28 cellular contexts compared by ENCODE assay signal in genomic region chr2:221308507-221309054, GRCh38.
"Had no signal": no experiment of that assay in that cellular context is flagged by ENCODE, and none has a peak within 500 bp of the region (broad histone marks: within the 10 kb centered on the region; RNA-seq: fewer than 3 reads in every experiment).

No MANE protein-coding gene starts in this region.

- H2AFZ ChIP-seq: neural progenitor cell, parathyroid adenoma had no signal

- ATAC-seq: foreskin keratinocyte; gastroesophageal sphincter; heart left ventricle; left colon; left ventricle myocardium superior; natural killer cell; right lobe of liver; stimulated activated naive CD8-positive, alpha-beta T cell treated with anti-CD3 and anti-CD28 coated beads, Interleukin-15, amount 100 ng/mL, for 72 hours; upper lobe of right lung had no signal

- H3K4me1 Mint-ChIP-seq: natural killer cell; stimulated activated naive CD8-positive, alpha-beta T cell treated with anti-CD3 and anti-CD28 coated beads, Interleukin-15, amount 100 ng/mL, for 72 hours had no signal

- H3K27ac Mint-ChIP-seq: dendritic cell treated with granulocyte-macrophage colony-stimulating factor and Interleukin-4, amounts not matched to agents 40 ng/mL and 50 ng/mL, for 4 days; memory B cell; natural killer cell; neural progenitor cell; progenitor cell of endocrine pancreas; stimulated activated naive CD8-positive, alpha-beta T cell treated with anti-CD3 and anti-CD28 coated beads, Interleukin-15, amount 100 ng/mL, for 72 hours had no signal

- H3K36me3 Mint-ChIP-seq: memory B cell, natural killer cell, neural progenitor cell had no signal

- H3K4me1 ChIP-seq: esophagus muscularis mucosa, foreskin keratinocyte, gastroesophageal sphincter, heart left ventricle, neural progenitor cell, parathyroid adenoma, right lobe of liver, upper lobe of right lung, uterus had no signal

- H3K4me3 ChIP-seq: colonic mucosa, esophagus muscularis mucosa, gastroesophageal sphincter, heart left ventricle, lung, neural progenitor cell, right lobe of liver, smooth muscle cell, suprapubic skin, transverse colon, upper lobe of right lung, uterus had no signal

- H3K27ac ChIP-seq: colonic mucosa, esophagus muscularis mucosa, foreskin keratinocyte, gastroesophageal sphincter, heart left ventricle, neural progenitor cell, parathyroid adenoma, right lobe of liver, suprapubic skin, transverse colon, upper lobe of right lung, uterus had no signal

- H3K36me3 ChIP-seq: colonic mucosa, esophagus muscularis mucosa, gastroesophageal sphincter, heart left ventricle, neural progenitor cell, right lobe of liver, suprapubic skin, transverse colon, upper lobe of right lung, uterus had no signal

- H3K4me2 ChIP-seq: neural progenitor cell, smooth muscle cell had no signal

- H3K27me3 ChIP-seq: colonic mucosa, esophagus muscularis mucosa, foreskin keratinocyte, gastroesophageal sphincter, heart left ventricle, neural progenitor cell, right lobe of liver, suprapubic skin, transverse colon, upper lobe of right lung, uterus had no signal

- H3K27me3 Mint-ChIP-seq: dendritic cell treated with granulocyte-macrophage colony-stimulating factor and Interleukin-4, amounts not matched to agents 40 ng/mL and 50 ng/mL, for 4 days; memory B cell; stimulated activated naive CD8-positive, alpha-beta T cell treated with anti-CD3 and anti-CD28 coated beads, Interleukin-15, amount 100 ng/mL, for 72 hours had no signal

- H3K9me3 ChIP-seq: colonic mucosa, esophagus muscularis mucosa, gastroesophageal sphincter, heart left ventricle, right lobe of liver, suprapubic skin, transverse colon, upper lobe of right lung, uterus had no signal

- H3K9me3 Mint-ChIP-seq: dendritic cell treated with granulocyte-macrophage colony-stimulating factor and Interleukin-4, amounts not matched to agents 40 ng/mL and 50 ng/mL, for 4 days; memory B cell; natural killer cell; neural progenitor cell; stimulated activated naive CD8-positive, alpha-beta T cell treated with anti-CD3 and anti-CD28 coated beads, Interleukin-15, amount 100 ng/mL, for 72 hours had no signal

- H3K9ac ChIP-seq: neural progenitor cell, parathyroid adenoma had no signal

- DNase-seq: colonic mucosa; effector memory CD4-positive, alpha-beta T cell; foreskin keratinocyte; heart left ventricle; hippocampal formation; left colon; left ventricle myocardium superior; natural killer cell; right lobe of liver; stimulated activated CD4-positive, alpha-beta T cell treated with anti-CD3 and anti-CD28 coated beads, Interleukin-12 subunit alpha, Interleukin-12 subunit beta, amount 100 ng/mL, for 4 hours; stimulated activated CD4-positive, alpha-beta T cell treated with anti-CD3 and anti-CD28 coated beads, Interleukin-1b, Interleukin-23, amount 100 ng/mL, for 48 hours; stimulated activated CD4-positive, alpha-beta T cell treated with anti-CD3 and anti-CD28 coated beads, Interleukin-4, amount 100 ng/mL, for 1 hour; stimulated activated CD8-positive, alpha-beta memory T cell treated with anti-CD3 and anti-CD28 coated beads, Interleukin-4, amount 100 ng/mL, for 48 hours; stimulated activated naive CD4-positive, alpha-beta T cell; stimulated activated naive CD8-positive, alpha-beta T cell treated with anti-CD3 and anti-CD28 coated beads, Interleukin-15, amount 100 ng/mL, for 72 hours; transverse colon; upper lobe of right lung; uterus had no signal

- H3K4me3 Mint-ChIP-seq: dendritic cell treated with granulocyte-macrophage colony-stimulating factor and Interleukin-4, amounts not matched to agents 40 ng/mL and 50 ng/mL, for 4 days; memory B cell; natural killer cell; neural progenitor cell; stimulated activated naive CD8-positive, alpha-beta T cell treated with anti-CD3 and anti-CD28 coated beads, Interleukin-15, amount 100 ng/mL, for 72 hours had no signal
